8 cellular contexts compared by ENCODE assay signal in the genomic region with DNA sequence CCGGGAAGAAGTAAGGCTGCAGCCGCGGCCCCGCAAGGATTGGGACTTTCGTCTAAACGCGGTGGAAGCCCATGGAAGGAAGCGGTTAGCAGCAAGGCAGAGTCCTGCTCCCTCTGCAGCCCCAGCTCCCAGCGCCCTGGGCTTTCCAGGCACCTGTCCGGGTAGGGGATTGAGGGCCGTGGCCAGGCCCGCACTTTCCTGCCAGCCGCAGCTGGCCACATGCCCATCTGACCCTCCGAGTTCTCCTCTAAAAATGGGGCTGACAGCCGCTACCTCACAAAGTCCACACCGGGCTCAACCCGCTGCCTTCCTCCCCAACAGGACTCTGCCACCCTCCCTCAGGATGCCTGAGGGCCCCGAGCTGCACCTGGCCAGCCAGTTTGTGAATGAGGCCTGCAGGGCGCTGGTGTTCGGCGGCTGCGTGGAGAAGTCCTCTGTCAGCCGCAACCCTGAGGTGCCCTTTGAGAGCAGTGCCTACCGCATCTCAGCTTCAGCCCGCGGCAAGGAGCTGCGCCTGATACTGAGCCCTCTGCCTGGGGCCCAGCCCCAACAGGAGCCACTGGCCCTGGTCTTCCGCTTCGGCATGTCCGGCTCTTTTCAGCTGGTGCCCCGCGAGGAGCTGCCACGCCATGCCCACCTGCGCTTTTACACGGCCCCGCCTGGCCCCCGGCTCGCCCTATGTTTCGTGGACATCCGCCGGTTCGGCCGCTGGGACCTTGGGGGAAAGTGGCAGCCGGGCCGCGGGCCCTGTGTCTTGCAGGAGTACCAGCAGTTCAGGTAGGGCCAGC. TPM values are rescaled to one million over a fixed set of nuclear protein-coding genes. Genes with fewer than 3 reads are reported as not detected.
DNase-seq lines count a peak whose midpoint lies in the region; ATAC-seq and TF ChIP-seq lines count a peak whose summit lies in the region.

No MANE protein-coding gene starts in this region.

- peaks cover 24% of the 10 kb centered on the region for H3K36me3 Mint-ChIP-seq in central memory CD8-positive, alpha-beta T cell (ENCODE audit: insufficient read depth)
- no peaks in the 10 kb centered on the region for H3K36me3 Mint-ChIP-seq in type B pancreatic cell

- H3K9ac ChIP-seq in HUES48 (ENCODE audit: low read depth, low read length): peak overlapping the region; percentile 13; the same call in 1 of the 2 replicates

- DNase-seq in AG08396 (ENCODE audit: low spot score) (peak; percentile 41), lower lobe of right lung (peak; percentile 50), type B pancreatic cell (ENCODE audit: extremely low spot score, unreplicated experiment) (no peak), NCI-H1436 treated with DMSO at 0.1 percent for 48 hours (lab: John Stamatoyannopoulos, UW) (no peak), NCI-H2227 (lab: John Stamatoyannopoulos, UW; ENCODE audit: unreplicated experiment) (no peak), inferior parietal cortex (ENCODE audit: extremely low spot score) (no peak)
- DNase-seq in central memory CD8-positive, alpha-beta T cell (ENCODE audit: low spot score in 2 of 2): no peak

- H3K36me3 ChIP-seq in HUES48 (ENCODE audit: control insufficient read depth, insufficient read depth, low read length): no peaks in the 10 kb centered on the region
- H3K36me3 ChIP-seq in lower lobe of right lung: no peaks in the 10 kb centered on the region

- H3K4me1 ChIP-seq in HUES48 (ENCODE audit: control insufficient read depth, insufficient read depth, low read length) (peaks cover 3% of the 10 kb centered on the region; the same call in 1 of the 2 replicates), lower lobe of right lung (peaks cover 26% of the 10 kb centered on the region)

- ATAC-seq in central memory CD8-positive, alpha-beta T cell (replicated peaks; ENCODE audit: extremely low read depth, poor library complexity, severe bottlenecking): no peak
- peak; percentile 7 to 18 for ATAC-seq in lower lobe of right lung

- no peaks in the 10 kb centered on the region for H3K9me3 Mint-ChIP-seq in central memory CD8-positive, alpha-beta T cell
- H3K9me3 Mint-ChIP-seq in type B pancreatic cell: no peaks in the 10 kb centered on the region

- H3K27ac Mint-ChIP-seq in central memory CD8-positive, alpha-beta T cell (ENCODE audit: low read depth): peak overlapping the region; percentile 87
- no peak overlapping the region for H3K27ac Mint-ChIP-seq in type B pancreatic cell

- peak overlapping the region; percentile 78 for H3K4me3 Mint-ChIP-seq in central memory CD8-positive, alpha-beta T cell
- peak overlapping the region; percentile 90 for H3K4me3 Mint-ChIP-seq in type B pancreatic cell

- no peaks in the 10 kb centered on the region for H3K27me3 Mint-ChIP-seq in central memory CD8-positive, alpha-beta T cell
- H3K27me3 Mint-ChIP-seq in type B pancreatic cell: peaks cover 18% of the 10 kb centered on the region

- intact Hi-C loops in lower lobe of right lung (cut with DNase I): no loop called here

- H3K4me3 ChIP-seq in HUES48 (ENCODE audit: low read depth, low read length) (peak overlapping the region; percentile 89), lower lobe of right lung (peak overlapping the region; percentile 90)

- peaks cover 28% of the 10 kb centered on the region for H3K4me1 Mint-ChIP-seq in central memory CD8-positive, alpha-beta T cell
- no peaks in the 10 kb centered on the region for H3K4me1 Mint-ChIP-seq in type B pancreatic cell (ENCODE audit: unreplicated experiment)

- H3K27me3 ChIP-seq in HUES48 (ENCODE audit: control insufficient read depth, insufficient read depth, low read length): peaks cover 29% of the 10 kb centered on the region
- H3K27me3 ChIP-seq in lower lobe of right lung (ENCODE audit: low read depth): no peaks in the 10 kb centered on the region

- TF ChIP-seq CTCF in lower lobe of right lung (IDR thresholded peaks at IDR 0.05) (no peak), type B pancreatic cell (conservative IDR thresholded peaks at IDR 0.05) (no peak)

- no peak overlapping the region for H3K27ac ChIP-seq in HUES48 (ENCODE audit: low read depth, low read length)
- H3K27ac ChIP-seq in lower lobe of right lung: peak overlapping the region; percentile 81

- H3K9me3 ChIP-seq in HUES48 (ENCODE audit: control insufficient read depth, insufficient read depth, low read length): no peaks in the 10 kb centered on the region
- no peaks in the 10 kb centered on the region for H3K9me3 ChIP-seq in lower lobe of right lung

RNA-seq across cellular contexts. Expression of a gene that starts 1.9 kb away (rescaled TPM):
- total RNA-seq in lower lobe of right lung: 43.7 TPM
- 30.7 and 40.4 TPM in 2 replicates for total RNA-seq in type B pancreatic cell (ENCODE audit: low replicate concordance)

RNA-seq across cellular contexts. Expression of a gene that starts 12.9 kb away (rescaled TPM):
- total RNA-seq in lower lobe of right lung (59.0 TPM), type B pancreatic cell (ENCODE audit: low replicate concordance) (73.8 and 97.7 TPM in 2 replicates)

RNA-seq across cellular contexts. Expression of a gene that starts 19.6 kb away (rescaled TPM):
- total RNA-seq in lower lobe of right lung: 208 TPM
- 143 and 220 TPM in 2 replicates for total RNA-seq in type B pancreatic cell (ENCODE audit: low replicate concordance)

Comparison
In these comparisons a context has a peak if more than half of its experiments do, and no peak if none do; other contexts are left out.
1. DNase-seq: peak in AG08396 (single experiment) and lower lobe of right lung (single experiment); none in central memory CD8-positive, alpha-beta T cell (0 of 2), type B pancreatic cell (single experiment), NCI-H1436 treated with DMSO at 0.1 percent for 48 hours (single experiment), NCI-H2227 (single experiment) and inferior parietal cortex (single experiment).